In the genomic region with DNA sequence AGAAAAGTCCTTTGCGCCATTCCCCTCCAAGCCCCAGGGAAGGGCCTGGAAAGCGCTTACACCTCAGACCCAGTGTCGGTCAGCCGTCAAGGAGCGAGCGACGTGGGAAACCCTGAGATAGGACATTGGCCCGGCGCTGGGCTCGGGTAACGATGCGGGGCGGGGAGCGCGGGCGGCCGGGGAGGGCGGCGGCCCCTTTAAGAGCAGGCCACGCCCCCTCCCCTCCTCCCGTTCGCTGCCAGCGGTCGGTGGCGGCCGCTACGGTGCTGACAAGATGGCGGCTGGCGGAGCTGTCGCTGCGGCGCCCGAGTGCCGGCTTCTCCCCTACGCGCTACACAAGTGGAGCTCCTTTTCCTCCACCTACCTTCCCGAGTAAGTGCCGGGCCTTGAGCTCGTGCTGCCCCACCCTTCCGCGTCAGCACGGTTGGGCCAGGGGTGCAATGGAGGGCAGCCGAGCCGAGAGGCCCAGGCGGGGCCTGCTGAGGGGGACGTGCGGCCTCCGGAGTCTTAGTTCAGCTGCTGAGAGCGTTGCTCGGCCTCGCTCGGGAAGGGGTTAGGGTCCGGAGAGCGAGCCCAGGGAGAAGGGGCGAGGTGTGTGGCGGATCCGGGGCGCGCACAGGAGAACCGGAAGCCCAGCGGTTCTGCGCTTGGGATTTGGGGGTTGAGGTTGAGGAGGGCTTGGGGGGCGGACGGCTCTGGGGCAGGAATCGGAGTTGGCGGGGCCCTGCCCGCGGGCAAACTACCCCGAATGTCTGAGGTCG, we compare ENCODE assay signal across 8 cellular contexts. TPM values are rescaled to one million over a fixed set of nuclear protein-coding genes. Genes with fewer than 3 reads are reported as not detected.
A peak's percentile ranks its signal among the peaks of the same experiment; 100 is the strongest.
DNase-seq lines count a peak whose midpoint lies in the region; ATAC-seq, FAIRE-seq and TF ChIP-seq lines count a peak whose summit lies in the region.

A gene (plus strand): TSS at position 251 of the 761 bp plus-strand sequence. CDS start 24 bp downstream, at position 275.

- intact Hi-C loops in spleen (cut with DNase I; ENCODE audit: low total_unique reads) = no loop called here

- no peak for FAIRE-seq in bronchial epithelial cell (lab: Jason Lieb, UNC)

- H3K4me3 ChIP-seq in bronchial epithelial cell (ENCODE audit: low read depth, low read length) (peak within 1 kb of the TSS; percentile 77), spleen (peak within 1 kb of the TSS; percentile 57 to 90 (median 74))

- WGBS in spleen, 5 donors = 0 to 1% (median 1%) methylated on average over 61 to 70 of the region's 70 CpGs

- TF ChIP-seq CTCF in WTC11 (IDR thresholded peaks at IDR 0.05) = no peak
- no peak for TF ChIP-seq CTCF in bronchial epithelial cell (IDR thresholded peaks at IDR 0.05; ENCODE audit: insufficient read depth, low read length, severe bottlenecking)
- TF ChIP-seq CTCF in spleen (IDR thresholded peaks at IDR 0.05 in 8 of 11, conservative IDR thresholded peaks at IDR 0.05 in 3 of 11) = peak in 1 of 11 experiments; percentile 13

- H3K36me3 ChIP-seq in bronchial epithelial cell (ENCODE audit: control insufficient read depth, insufficient read depth, low read length) (no peaks in the 10 kb centered on the region), spleen (peaks cover 0 to 3% (median 0%) of the 10 kb centered on the region in 6 donors)

- H3K27ac Mint-ChIP-seq in WTC11 = peak within 1 kb of the TSS; percentile 100

- no peaks in the 10 kb centered on the region for H3K27me3 ChIP-seq in bronchial epithelial cell (ENCODE audit: control insufficient read depth, insufficient read depth, low read length)
- no peaks in the 10 kb centered on the region for H3K27me3 ChIP-seq in spleen (replicated peaks in 1 of 7)

- peaks cover 22 to 63% (median 54%) of the 10 kb centered on the region in 6 donors for H3K4me1 ChIP-seq in spleen

- in situ Hi-C loops in ACHN (cut with HindIII; ENCODE audit: low pct_ligation_motif_present, low pct_unique_long_range_greater_than_20kb, low sequenced_read_pairs) = no loop called here

- CTCF ChIA-PET in WTC11 (lab: Charles Lee) = interaction anchor here (0.6 to 1.9 kb wide), 6 partner anchors 9 to 431 kb away, joined by 3 to 8 read pairs (median 4); no protein-coding TSS in a partner anchor

- peak within 1 kb of the TSS; percentile 92 to 97 (median 96) for H3K27ac ChIP-seq in spleen

- H3K4me1 Mint-ChIP-seq in WTC11 = peaks cover 43% of the 10 kb centered on the region

- 0 out of 2 replicates have a peak, but pooled peaks cover 4% of the 10 kb centered on the region for H3K36me3 Mint-ChIP-seq in WTC11

- no peaks in the 10 kb centered on the region for H3K9me3 ChIP-seq in spleen

- H3K9me3 Mint-ChIP-seq in WTC11 = no peaks in the 10 kb centered on the region

- no peaks in the 10 kb centered on the region for H3K27me3 Mint-ChIP-seq in WTC11 (ENCODE audit: low read depth)

- POLR2A ChIA-PET in WTC11 (lab: Charles Lee) = interaction anchor here (1.1 to 1.5 kb wide), 2 partner anchors 10 to 218 kb away, joined by 3 to 5 read pairs; no protein-coding TSS in a partner anchor

- ATAC-seq in GM18867 (IDR thresholded peaks at IDR 0.05; ENCODE audit: unreplicated experiment) (peak; percentile 94), HG03097 (IDR thresholded peaks at IDR 0.05; ENCODE audit: low FRiP score, unreplicated experiment) (peak; percentile 85), WTC11 (peak; percentile 91)

- peak; percentile 95 for DNase-seq in ACHN
- DNase-seq in NCI-H2196 (lab: John Stamatoyannopoulos, UW; ENCODE audit: unreplicated experiment) = peak; percentile 89
- DNase-seq in WTC11 (ENCODE audit: low spot score) = peak; percentile 95
- DNase-seq in bronchial epithelial cell (ENCODE audit: low read depth) = peak; percentile 68
- peak; percentile 86 for DNase-seq in inferior parietal cortex (ENCODE audit: extremely low spot score)
- peak; percentile 98 for DNase-seq in spleen

- H3K4me3 Mint-ChIP-seq in WTC11 = peak within 1 kb of the TSS; percentile 97

- TF ChIP-seq POLR2A in spleen (IDR thresholded peaks at IDR 0.05) = peak in 1 of 3 donors; percentile 22

TF ChIP-seq in WTC11, 78 proteins besides CTCF, POLR2A, EP300 and RAD21 (continues in another document):
- TF ChIP-seq GABPB1 (CRISPR knock-in tag; IDR thresholded peaks at IDR 0.05) (no peak), PRRX2 (CRISPR knock-in tag; IDR thresholded peaks at IDR 0.05) (no peak), ELF4 (CRISPR knock-in tag; IDR thresholded peaks at IDR 0.05; ENCODE audit: low read depth) (no peak), NR2C2 (CRISPR knock-in tag; IDR thresholded peaks at IDR 0.05) (no peak), SMAD4 (CRISPR knock-in tag; IDR thresholded peaks at IDR 0.05) (peak; percentile 87), FOXJ3 (CRISPR knock-in tag; IDR thresholded peaks at IDR 0.05; ENCODE audit: borderline replicate concordance) (no peak), HMGA2 (CRISPR knock-in tag; IDR thresholded peaks at IDR 0.05) (no peak), NFATC4 (CRISPR knock-in tag; IDR thresholded peaks at IDR 0.05) (no peak), ATF1 (CRISPR knock-in tag; IDR thresholded peaks at IDR 0.05) (peak; percentile 81; the same call in 1 of the 2 replicates), GTF2I (CRISPR knock-in tag; conservative IDR thresholded peaks at IDR 0.05) (no peak), ZNF671 (CRISPR knock-in tag; IDR thresholded peaks at IDR 0.05) (no peak)
- TF ChIP-seq, protein P1, sequence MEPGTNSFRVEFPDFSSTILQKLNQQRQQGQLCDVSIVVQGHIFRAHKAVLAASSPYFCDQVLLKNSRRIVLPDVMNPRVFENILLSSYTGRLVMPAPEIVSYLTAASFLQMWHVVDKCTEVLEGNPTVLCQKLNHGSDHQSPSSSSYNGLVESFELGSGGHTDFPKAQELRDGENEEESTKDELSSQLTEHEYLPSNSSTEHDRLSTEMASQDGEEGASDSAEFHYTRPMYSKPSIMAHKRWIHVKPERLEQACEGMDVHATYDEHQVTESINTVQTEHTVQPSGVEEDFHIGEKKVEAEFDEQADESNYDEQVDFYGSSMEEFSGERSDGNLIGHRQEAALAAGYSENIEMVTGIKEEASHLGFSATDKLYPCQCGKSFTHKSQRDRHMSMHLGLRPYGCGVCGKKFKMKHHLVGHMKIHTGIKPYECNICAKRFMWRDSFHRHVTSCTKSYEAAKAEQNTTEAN (CRISPR knock-in tag; IDR thresholded peaks at IDR 0.05) = peak; percentile 94
- TF ChIP-seq, protein P2, sequence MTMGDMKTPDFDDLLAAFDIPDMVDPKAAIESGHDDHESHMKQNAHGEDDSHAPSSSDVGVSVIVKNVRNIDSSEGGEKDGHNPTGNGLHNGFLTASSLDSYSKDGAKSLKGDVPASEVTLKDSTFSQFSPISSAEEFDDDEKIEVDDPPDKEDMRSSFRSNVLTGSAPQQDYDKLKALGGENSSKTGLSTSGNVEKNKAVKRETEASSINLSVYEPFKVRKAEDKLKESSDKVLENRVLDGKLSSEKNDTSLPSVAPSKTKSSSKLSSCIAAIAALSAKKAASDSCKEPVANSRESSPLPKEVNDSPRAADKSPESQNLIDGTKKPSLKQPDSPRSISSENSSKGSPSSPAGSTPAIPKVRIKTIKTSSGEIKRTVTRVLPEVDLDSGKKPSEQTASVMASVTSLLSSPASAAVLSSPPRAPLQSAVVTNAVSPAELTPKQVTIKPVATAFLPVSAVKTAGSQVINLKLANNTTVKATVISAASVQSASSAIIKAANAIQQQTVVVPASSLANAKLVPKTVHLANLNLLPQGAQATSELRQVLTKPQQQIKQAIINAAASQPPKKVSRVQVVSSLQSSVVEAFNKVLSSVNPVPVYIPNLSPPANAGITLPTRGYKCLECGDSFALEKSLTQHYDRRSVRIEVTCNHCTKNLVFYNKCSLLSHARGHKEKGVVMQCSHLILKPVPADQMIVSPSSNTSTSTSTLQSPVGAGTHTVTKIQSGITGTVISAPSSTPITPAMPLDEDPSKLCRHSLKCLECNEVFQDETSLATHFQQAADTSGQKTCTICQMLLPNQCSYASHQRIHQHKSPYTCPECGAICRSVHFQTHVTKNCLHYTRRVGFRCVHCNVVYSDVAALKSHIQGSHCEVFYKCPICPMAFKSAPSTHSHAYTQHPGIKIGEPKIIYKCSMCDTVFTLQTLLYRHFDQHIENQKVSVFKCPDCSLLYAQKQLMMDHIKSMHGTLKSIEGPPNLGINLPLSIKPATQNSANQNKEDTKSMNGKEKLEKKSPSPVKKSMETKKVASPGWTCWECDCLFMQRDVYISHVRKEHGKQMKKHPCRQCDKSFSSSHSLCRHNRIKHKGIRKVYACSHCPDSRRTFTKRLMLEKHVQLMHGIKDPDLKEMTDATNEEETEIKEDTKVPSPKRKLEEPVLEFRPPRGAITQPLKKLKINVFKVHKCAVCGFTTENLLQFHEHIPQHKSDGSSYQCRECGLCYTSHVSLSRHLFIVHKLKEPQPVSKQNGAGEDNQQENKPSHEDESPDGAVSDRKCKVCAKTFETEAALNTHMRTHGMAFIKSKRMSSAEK (CRISPR knock-in tag; IDR thresholded peaks at IDR 0.05; ENCODE audit: borderline replicate concordance) = no peak
- TF ChIP-seq, protein P3, sequence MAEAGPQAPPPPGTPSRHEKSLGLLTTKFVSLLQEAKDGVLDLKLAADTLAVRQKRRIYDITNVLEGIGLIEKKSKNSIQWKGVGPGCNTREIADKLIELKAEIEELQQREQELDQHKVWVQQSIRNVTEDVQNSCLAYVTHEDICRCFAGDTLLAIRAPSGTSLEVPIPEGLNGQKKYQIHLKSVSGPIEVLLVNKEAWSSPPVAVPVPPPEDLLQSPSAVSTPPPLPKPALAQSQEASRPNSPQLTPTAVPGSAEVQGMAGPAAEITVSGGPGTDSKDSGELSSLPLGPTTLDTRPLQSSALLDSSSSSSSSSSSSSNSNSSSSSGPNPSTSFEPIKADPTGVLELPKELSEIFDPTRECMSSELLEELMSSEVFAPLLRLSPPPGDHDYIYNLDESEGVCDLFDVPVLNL (CRISPR knock-in tag; IDR thresholded peaks at IDR 0.05; ENCODE audit: borderline replicate concordance, low read depth) = no peak
- TF ChIP-seq, protein P4, sequence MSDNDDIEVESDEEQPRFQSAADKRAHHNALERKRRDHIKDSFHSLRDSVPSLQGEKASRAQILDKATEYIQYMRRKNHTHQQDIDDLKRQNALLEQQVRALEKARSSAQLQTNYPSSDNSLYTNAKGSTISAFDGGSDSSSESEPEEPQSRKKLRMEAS (CRISPR knock-in tag; IDR thresholded peaks at IDR 0.05) = peak; percentile 65; the same call in 1 of the 2 replicates
- TF ChIP-seq, protein P5, sequence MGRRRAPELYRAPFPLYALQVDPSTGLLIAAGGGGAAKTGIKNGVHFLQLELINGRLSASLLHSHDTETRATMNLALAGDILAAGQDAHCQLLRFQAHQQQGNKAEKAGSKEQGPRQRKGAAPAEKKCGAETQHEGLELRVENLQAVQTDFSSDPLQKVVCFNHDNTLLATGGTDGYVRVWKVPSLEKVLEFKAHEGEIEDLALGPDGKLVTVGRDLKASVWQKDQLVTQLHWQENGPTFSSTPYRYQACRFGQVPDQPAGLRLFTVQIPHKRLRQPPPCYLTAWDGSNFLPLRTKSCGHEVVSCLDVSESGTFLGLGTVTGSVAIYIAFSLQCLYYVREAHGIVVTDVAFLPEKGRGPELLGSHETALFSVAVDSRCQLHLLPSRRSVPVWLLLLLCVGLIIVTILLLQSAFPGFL (CRISPR knock-in tag; IDR thresholded peaks at IDR 0.05; ENCODE audit: borderline replicate concordance) = no peak

RNA-seq across cellular contexts. Expression of the gene that starts here (rescaled TPM):
- total RNA-seq in WTC11 (2021) (37.6 to 40.9 TPM (median 40.5 TPM) in 3 replicates), bronchial epithelial cell (20.0 and 22.0 TPM in 2 replicates), spleen (10 to 100 TPM; 47.6 to 87.4 (median 77.6) TPM)
- 1 to 10 TPM; 7.1 to 9.2 (median 8.2) TPM for polyA plus RNA-seq in spleen

Comparison
In these comparisons a context has a peak if more than half of its experiments do, and no peak if none do; other contexts are left out.
1. Peak in every context shown above with its lines: DNase-seq, ATAC-seq, H3K4me3 ChIP-seq and H3K27ac ChIP-seq.